8 cellular contexts compared by ENCODE assay signal in the genomic region with DNA sequence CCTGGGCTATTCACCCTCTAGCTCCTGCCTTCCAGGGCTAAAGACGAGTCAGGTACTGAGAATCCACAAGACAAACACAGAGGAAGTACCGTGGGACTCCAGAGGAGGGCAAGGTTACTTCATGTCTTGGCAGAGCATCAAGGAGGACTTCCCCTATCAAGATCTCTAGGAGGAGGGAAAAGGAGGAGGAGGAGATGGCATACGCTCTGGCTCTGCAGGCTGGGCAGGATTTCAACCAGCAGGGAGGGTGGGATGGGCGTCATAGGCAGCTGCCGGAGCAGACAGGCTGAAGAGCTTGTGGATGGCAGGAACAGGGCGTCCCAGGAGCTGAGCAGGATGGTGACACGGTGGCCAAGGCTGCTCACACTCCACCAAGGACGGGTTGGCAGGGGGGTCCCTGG.
DNase-seq lines count a peak whose midpoint lies in the region; ATAC-seq and TF ChIP-seq lines count a peak whose summit lies in the region.

No MANE protein-coding gene starts in this region.

- DNase-seq in EH (ENCODE audit: low read depth): peak; percentile 93
- DNase-seq in NCI-H2171 (lab: John Stamatoyannopoulos, UW): peak; percentile 12
- DNase-seq in brain microvascular endothelial cell: peak; percentile 73
- peak; percentile 94 for DNase-seq in kidney tubule cell (ENCODE audit: low spot score)
- DNase-seq in effector memory CD8-positive, alpha-beta T cell: no peak
- no peak for DNase-seq in cortex of kidney (lab: John Stamatoyannopoulos, UW)

- H3K27ac Mint-ChIP-seq in effector memory CD8-positive, alpha-beta T cell: peak overlapping the region in 1 of 2 donors; percentile 51

- H3K4me3 ChIP-seq in brain microvascular endothelial cell (ENCODE audit: low read depth, low read length): no peak overlapping the region

- in situ Hi-C loops in brain microvascular endothelial cell (cut with HindIII; ENCODE audit: low pct_ligation_motif_present, low sequenced_read_pairs): no loop called here

- peaks cover 20% of the 10 kb centered on the region for H3K36me3 Mint-ChIP-seq in effector memory CD8-positive, alpha-beta T cell (ENCODE audit: insufficient read depth)

- peak; percentile 72 for TF ChIP-seq CTCF in brain microvascular endothelial cell (IDR thresholded peaks at IDR 0.05; ENCODE audit: low read depth, low read length, missing control alignments)

- ATAC-seq in HG02970 (IDR thresholded peaks at IDR 0.05; ENCODE audit: low FRiP score, unreplicated experiment): no peak
- no peak for ATAC-seq in effector memory CD8-positive, alpha-beta T cell (replicated peaks)
- ATAC-seq in HG03139 (IDR thresholded peaks at IDR 0.05; ENCODE audit: unreplicated experiment): no peak

- H3K27ac ChIP-seq in brain microvascular endothelial cell: no peak overlapping the region

- H3K9me3 Mint-ChIP-seq in effector memory CD8-positive, alpha-beta T cell: no peaks in the 10 kb centered on the region

- no peaks in the 10 kb centered on the region for H3K4me1 Mint-ChIP-seq in effector memory CD8-positive, alpha-beta T cell (ENCODE audit: low read depth in 2 of 2)

- no peak overlapping the region for H3K4me3 Mint-ChIP-seq in effector memory CD8-positive, alpha-beta T cell

- H3K36me3 ChIP-seq in brain microvascular endothelial cell (replicated peaks): peaks cover 28% of the 10 kb centered on the region

- no peaks in the 10 kb centered on the region for H3K27me3 ChIP-seq in brain microvascular endothelial cell (replicated peaks)

- H3K27me3 Mint-ChIP-seq in effector memory CD8-positive, alpha-beta T cell: no peaks in the 10 kb centered on the region

Comparison
In these comparisons a context has a peak if more than half of its experiments do, and no peak if none do; other contexts are left out.
1. DNase-seq: peak in EH (single experiment), NCI-H2171 (single experiment), brain microvascular endothelial cell (single experiment) and kidney tubule cell (single experiment); none in effector memory CD8-positive, alpha-beta T cell (0 of 3) and cortex of kidney (single experiment).